Comparison of ENCODE assay signal across 10 cellular contexts in genomic region chr1:145782166-145783099, GRCh38. TPM values are rescaled to one million over a fixed set of nuclear protein-coding genes. Genes with fewer than 3 reads are reported as not detected.
DNase-seq lines count a peak whose midpoint lies in the region; ATAC-seq and TF ChIP-seq lines count a peak whose summit lies in the region.
"Had no signal": no experiment of that assay in that cellular context is flagged by ENCODE, and none has a peak within 500 bp of the region (broad histone marks: within the 10 kb centered on the region; RNA-seq: fewer than 3 reads in every experiment).

No MANE protein-coding gene starts in this region.

- H3K9me3 Mint-ChIP-seq in activated T-helper 1 cell treated with anti-CD3 and anti-CD28 coated beads, Interleukin-12 subunit alpha, Interleukin-12 subunit beta, Interleukin-2, Interleukin-4 antibody, amounts not matched to agents 30 ng/mL and 10 ng/mL and 1 ng/mL, durations not matched to agents 14 hours and 24 hours and 36 hours, result no peaks in the 10 kb centered on the region
- no peaks in the 10 kb centered on the region for H3K9me3 Mint-ChIP-seq in stimulated activated effector memory CD8-positive, alpha-beta T cell treated with anti-CD3 and anti-CD28 coated beads, Interleukin-12 subunit alpha, Interleukin-12 subunit beta, amount 100 ng/mL, for 72 hours

- DNase-seq in HFF-Myc (ENCODE audit: extremely low read depth, low read depth) (peak; percentile 61), glomerular endothelial cell (ENCODE audit: extremely low read depth, low read depth, low spot score) (peak; percentile 83), left colon (no peak)
- DNase-seq in activated T-helper 1 cell treated with anti-CD3 and anti-CD28 coated beads, Interleukin-12 subunit alpha, Interleukin-12 subunit beta, Interleukin-2, Interleukin-4 antibody, amounts not matched to agents 30 ng/mL and 10 ng/mL and 1 ng/mL, durations not matched to agents 14 hours and 24 hours and 36 hours (ENCODE audit: low spot score), result no peak
- DNase-seq in stimulated activated effector memory CD8-positive, alpha-beta T cell treated with anti-CD3 and anti-CD28 coated beads, Interleukin-12 subunit alpha, Interleukin-12 subunit beta, amount 100 ng/mL, for 72 hours (ENCODE audit: low spot score in 2 of 2), result no peak
- no peak for DNase-seq in stimulated activated CD4-positive, alpha-beta T cell treated with anti-CD3 and anti-CD28 coated beads, Interleukin-12 subunit alpha, Interleukin-12 subunit beta, amount 100 ng/mL, for 4 hours
- DNase-seq: anterior cingulate cortex, testis had no signal

- peak overlapping the region; percentile 6 for H3K27ac Mint-ChIP-seq in activated T-helper 1 cell treated with anti-CD3 and anti-CD28 coated beads, Interleukin-12 subunit alpha, Interleukin-12 subunit beta, Interleukin-2, Interleukin-4 antibody, amounts not matched to agents 30 ng/mL and 10 ng/mL and 1 ng/mL, durations not matched to agents 14 hours and 24 hours and 36 hours
- peak overlapping the region; percentile 87 for H3K27ac Mint-ChIP-seq in stimulated activated effector memory CD8-positive, alpha-beta T cell treated with anti-CD3 and anti-CD28 coated beads, Interleukin-12 subunit alpha, Interleukin-12 subunit beta, amount 100 ng/mL, for 72 hours

- no peaks in the 10 kb centered on the region for H3K27me3 Mint-ChIP-seq in activated T-helper 1 cell treated with anti-CD3 and anti-CD28 coated beads, Interleukin-12 subunit alpha, Interleukin-12 subunit beta, Interleukin-2, Interleukin-4 antibody, amounts not matched to agents 30 ng/mL and 10 ng/mL and 1 ng/mL, durations not matched to agents 14 hours and 24 hours and 36 hours (ENCODE audit: insufficient read depth)

- peak; percentile 81 for ATAC-seq in stimulated activated effector memory CD8-positive, alpha-beta T cell treated with anti-CD3 and anti-CD28 coated beads, Interleukin-12 subunit alpha, Interleukin-12 subunit beta, amount 100 ng/mL, for 72 hours
- ATAC-seq in left colon (no peak), HG02759 (IDR thresholded peaks at IDR 0.05; ENCODE audit: unreplicated experiment) (no peak)

- peaks cover 25% of the 10 kb centered on the region for H3K36me3 Mint-ChIP-seq in activated T-helper 1 cell treated with anti-CD3 and anti-CD28 coated beads, Interleukin-12 subunit alpha, Interleukin-12 subunit beta, Interleukin-2, Interleukin-4 antibody, amounts not matched to agents 30 ng/mL and 10 ng/mL and 1 ng/mL, durations not matched to agents 14 hours and 24 hours and 36 hours (ENCODE audit: low read depth)
- H3K36me3 Mint-ChIP-seq in stimulated activated effector memory CD8-positive, alpha-beta T cell treated with anti-CD3 and anti-CD28 coated beads, Interleukin-12 subunit alpha, Interleukin-12 subunit beta, amount 100 ng/mL, for 72 hours, result peaks cover 71% of the 10 kb centered on the region

- intact Hi-C loops in activated T-helper 1 cell treated with anti-CD3 and anti-CD28 coated beads, Interleukin-12 subunit alpha, Interleukin-12 subunit beta, Interleukin-2, Interleukin-4 antibody, amounts not matched to agents 30 ng/mL and 10 ng/mL and 1 ng/mL, durations not matched to agents 14 hours and 24 hours and 36 hours (cut with micrococcal nuclease), result no loop called here
- intact Hi-C loops in left colon (cut with DNase I, micrococcal nuclease), result no loop called here

- H3K4me3 Mint-ChIP-seq in activated T-helper 1 cell treated with anti-CD3 and anti-CD28 coated beads, Interleukin-12 subunit alpha, Interleukin-12 subunit beta, Interleukin-2, Interleukin-4 antibody, amounts not matched to agents 30 ng/mL and 10 ng/mL and 1 ng/mL, durations not matched to agents 14 hours and 24 hours and 36 hours, result no peak overlapping the region
- no peak overlapping the region for H3K4me3 Mint-ChIP-seq in stimulated activated effector memory CD8-positive, alpha-beta T cell treated with anti-CD3 and anti-CD28 coated beads, Interleukin-12 subunit alpha, Interleukin-12 subunit beta, amount 100 ng/mL, for 72 hours

- H3K4me1 Mint-ChIP-seq in activated T-helper 1 cell treated with anti-CD3 and anti-CD28 coated beads, Interleukin-12 subunit alpha, Interleukin-12 subunit beta, Interleukin-2, Interleukin-4 antibody, amounts not matched to agents 30 ng/mL and 10 ng/mL and 1 ng/mL, durations not matched to agents 14 hours and 24 hours and 36 hours (ENCODE audit: low read depth), result peaks cover 35% of the 10 kb centered on the region
- H3K4me1 Mint-ChIP-seq in stimulated activated effector memory CD8-positive, alpha-beta T cell treated with anti-CD3 and anti-CD28 coated beads, Interleukin-12 subunit alpha, Interleukin-12 subunit beta, amount 100 ng/mL, for 72 hours, result peaks cover 26% of the 10 kb centered on the region

- no peak for TF ChIP-seq CTCF in HFF-Myc (IDR thresholded peaks at IDR 0.05; ENCODE audit: low read depth, low read length, missing control alignments)

- no peak overlapping the region for H3K4me3 ChIP-seq in HFF-Myc (replicated peaks; ENCODE audit: low read depth, low read length)
- H3K4me3 ChIP-seq: SK-N-MC, testis had no signal

RNA-seq across cellular contexts. Expression of gene RNF115, which starts 41.5 kb away (rescaled TPM):
- total RNA-seq in activated T-helper 1 cell treated with anti-CD3 and anti-CD28 coated beads, Interleukin-12 subunit alpha, Interleukin-12 subunit beta, Interleukin-2, Interleukin-4 antibody, amounts not matched to agents 30 ng/mL and 10 ng/mL and 1 ng/mL, durations not matched to agents 14 hours and 24 hours and 36 hours, result 18.8 and 20.0 TPM in 2 replicates
- total RNA-seq in glomerular endothelial cell, result 9.4 and 12.3 TPM in 2 replicates
- 1 to 10 TPM; 7.4 to 7.7 TPM for total RNA-seq in left colon

RNA-seq across cellular contexts. Expression of gene POLR3C, which starts 41.6 kb away (rescaled TPM):
- 44.5 and 47.2 TPM in 2 replicates for total RNA-seq in activated T-helper 1 cell treated with anti-CD3 and anti-CD28 coated beads, Interleukin-12 subunit alpha, Interleukin-12 subunit beta, Interleukin-2, Interleukin-4 antibody, amounts not matched to agents 30 ng/mL and 10 ng/mL and 1 ng/mL, durations not matched to agents 14 hours and 24 hours and 36 hours
- 23.6 and 28.9 TPM in 2 replicates for total RNA-seq in glomerular endothelial cell
- 10 to 100 TPM; 18.4 to 20.3 TPM for total RNA-seq in left colon

Comparison
In these comparisons a context has a peak if more than half of its experiments do, and no peak if none do; other contexts are left out.
1. DNase-seq: peak in HFF-Myc (single experiment) and glomerular endothelial cell (single experiment); none in activated T-helper 1 cell treated with anti-CD3 and anti-CD28 coated beads, Interleukin-12 subunit alpha, Interleukin-12 subunit beta, Interleukin-2, Interleukin-4 antibody, amounts not matched to agents 30 ng/mL and 10 ng/mL and 1 ng/mL, durations not matched to agents 14 hours and 24 hours and 36 hours (single experiment), stimulated activated effector memory CD8-positive, alpha-beta T cell treated with anti-CD3 and anti-CD28 coated beads, Interleukin-12 subunit alpha, Interleukin-12 subunit beta, amount 100 ng/mL, for 72 hours (0 of 2), left colon (0 of 2) and stimulated activated CD4-positive, alpha-beta T cell treated with anti-CD3 and anti-CD28 coated beads, Interleukin-12 subunit alpha, Interleukin-12 subunit beta, amount 100 ng/mL, for 4 hours (single experiment).